21 cellular contexts compared by ENCODE assay signal in genomic region chr11:115711021-115711420, GRCh38.
"Had no signal": no experiment of that assay in that cellular context is flagged by ENCODE, and none has a peak within 500 bp of the region (broad histone marks: within the 10 kb centered on the region; RNA-seq: fewer than 3 reads in every experiment).

No MANE protein-coding gene starts in this region.

- FAIRE-seq: TTC549, urothelium cell line had no signal

- DNase-seq: activated B cell treated with CpG ODN at 0.5 μM for 24 hours; activated CD4-positive, alpha-beta T cell treated with anti-CD3 and anti-CD28 coated beads, Interleukin-2, amount 10 ng/mL, durations not matched to agents 24 days and 14 days; activated CD8-positive, alpha-beta memory T cell treated with anti-CD3 and anti-CD28 coated beads, Interleukin-2, amount 50 U/mL, for 48 hours; activated gamma-delta T cell; activated naive CD8-positive, alpha-beta T cell treated with anti-CD3 and anti-CD28 coated beads for 36 hours; activated T-cell treated with anti-CD3 and anti-CD28 coated beads, Interleukin-2, amount 50 U/mL, for 72 hours; amygdala; brain microvascular endothelial cell; cortex of kidney; effector CD8-positive, alpha-beta T cell; gastrocnemius medialis; left cardiac atrium; lower lobe of right lung; nephron progenitor cell; psoas muscle; right lobe of liver; stimulated activated CD4-positive, alpha-beta T cell treated with anti-CD3 and anti-CD28 coated beads, Interleukin-2, amount 100 ng/mL, for 24 hours had no signal

- H3K4me3 Mint-ChIP-seq: activated B cell treated with CpG ODN at 0.5 μM for 24 hours; activated CD4-positive, alpha-beta T cell treated with anti-CD3 and anti-CD28 coated beads, Interleukin-2, amount 10 ng/mL, durations not matched to agents 24 days and 14 days; activated naive CD8-positive, alpha-beta T cell treated with anti-CD3 and anti-CD28 coated beads for 36 hours; activated T-cell treated with anti-CD3 and anti-CD28 coated beads, Interleukin-2, amount 50 U/mL, for 72 hours; central memory CD8-positive, alpha-beta T cell; mesothelial cell of epicardium; nephron progenitor cell had no signal

- H3K4me1 ChIP-seq: gastrocnemius medialis, lower lobe of right lung, psoas muscle, right lobe of liver had no signal

- H3K4me3 ChIP-seq: gastrocnemius medialis, lower lobe of right lung, psoas muscle, right lobe of liver had no signal

- H3K36me3 Mint-ChIP-seq: activated naive CD8-positive, alpha-beta T cell treated with anti-CD3 and anti-CD28 coated beads for 36 hours; mesothelial cell of epicardium had no signal

- H3K27ac Mint-ChIP-seq: activated B cell treated with CpG ODN at 0.5 μM for 24 hours; activated CD4-positive, alpha-beta T cell treated with anti-CD3 and anti-CD28 coated beads, Interleukin-2, amount 10 ng/mL, durations not matched to agents 24 days and 14 days; activated naive CD8-positive, alpha-beta T cell treated with anti-CD3 and anti-CD28 coated beads for 36 hours; activated T-cell treated with anti-CD3 and anti-CD28 coated beads, Interleukin-2, amount 50 U/mL, for 72 hours; mesothelial cell of epicardium had no signal

- H3K27me3 Mint-ChIP-seq: activated B cell treated with CpG ODN at 0.5 μM for 24 hours; activated CD4-positive, alpha-beta T cell treated with anti-CD3 and anti-CD28 coated beads, Interleukin-2, amount 10 ng/mL, durations not matched to agents 24 days and 14 days had no signal

- H3K9me3 ChIP-seq: gastrocnemius medialis, lower lobe of right lung, psoas muscle, right lobe of liver had no signal

- H3K36me3 ChIP-seq: brain microvascular endothelial cell, gastrocnemius medialis, lower lobe of right lung, right lobe of liver had no signal

- H3K4me1 Mint-ChIP-seq: activated naive CD8-positive, alpha-beta T cell treated with anti-CD3 and anti-CD28 coated beads for 36 hours; central memory CD8-positive, alpha-beta T cell had no signal

- H3K9me3 Mint-ChIP-seq: central memory CD8-positive, alpha-beta T cell; mesothelial cell of epicardium; nephron progenitor cell had no signal

- H3K27ac ChIP-seq: brain microvascular endothelial cell, gastrocnemius medialis, lower lobe of right lung, psoas muscle, right lobe of liver had no signal

- H3K27me3 ChIP-seq: brain microvascular endothelial cell, gastrocnemius medialis, right lobe of liver had no signal
